ENCODE assay signal across 3 cellular contexts in the genomic region with DNA sequence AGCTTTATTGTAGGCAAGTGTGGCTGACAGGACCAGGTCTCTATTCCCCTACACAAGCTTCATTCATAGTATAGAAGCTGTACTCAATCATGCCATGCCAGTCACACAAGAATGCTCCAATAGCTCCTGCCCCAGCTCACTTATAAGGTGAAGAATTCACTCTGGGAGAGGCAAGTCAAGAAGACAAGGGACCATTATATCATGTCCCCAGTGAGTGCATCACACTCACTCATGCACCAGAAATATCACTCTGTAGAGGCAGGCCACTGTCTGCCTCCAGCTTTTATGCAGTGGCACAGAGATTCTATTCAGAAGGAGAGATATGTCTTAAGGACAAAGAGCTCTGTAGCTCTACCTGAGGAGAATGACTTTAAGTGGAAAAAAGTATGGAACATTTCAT.
TF ChIP-seq lines count a peak whose summit lies in the region.

No MANE protein-coding gene starts in this region.

TF ChIP-seq in A549, 52 proteins besides CTCF, POLR2A, EP300 and RAD21:
- TF ChIP-seq HES2 (IDR thresholded peaks at IDR 0.05): no peak
- no peak for TF ChIP-seq ZSCAN20 (CRISPR knock-in tag; IDR thresholded peaks at IDR 0.05)
- no peak for TF ChIP-seq HOXB13 (CRISPR knock-in tag; IDR thresholded peaks at IDR 0.05; ENCODE audit: low read depth)
- no peak for TF ChIP-seq JUNB (IDR thresholded peaks at IDR 0.05)

TF ChIP-seq in IMR-90, 13 proteins besides CTCF, POLR2A, EP300 and RAD21:
- TF ChIP-seq SMC3 (IDR thresholded peaks at IDR 0.05; ENCODE audit: low read depth, low read length) (no peak), BHLHE40 (IDR thresholded peaks at IDR 0.05; ENCODE audit: low read depth, low read length) (no peak), CHD1 (IDR thresholded peaks at IDR 0.05; ENCODE audit: low read depth, low read length) (no peak), RCOR1 (IDR thresholded peaks at IDR 0.05; ENCODE audit: insufficient replicate concordance, low read length) (no peak), NFE2L2 (IDR thresholded peaks at IDR 0.05; ENCODE audit: low read depth, low read length) (no peak), RFX5 (IDR thresholded peaks at IDR 0.05; ENCODE audit: low read depth, low read length) (no peak), MAZ (IDR thresholded peaks at IDR 0.05; ENCODE audit: borderline replicate concordance, low read depth, low read length) (no peak), CEBPB (IDR thresholded peaks at IDR 0.05; ENCODE audit: low read depth, low read length) (no peak), MAFK (IDR thresholded peaks at IDR 0.05; ENCODE audit: low read depth, low read length) (no peak), MXI1 (IDR thresholded peaks at IDR 0.05; ENCODE audit: borderline replicate concordance, low read depth, low read length) (no peak)
- TF ChIP-seq, protein P1, sequence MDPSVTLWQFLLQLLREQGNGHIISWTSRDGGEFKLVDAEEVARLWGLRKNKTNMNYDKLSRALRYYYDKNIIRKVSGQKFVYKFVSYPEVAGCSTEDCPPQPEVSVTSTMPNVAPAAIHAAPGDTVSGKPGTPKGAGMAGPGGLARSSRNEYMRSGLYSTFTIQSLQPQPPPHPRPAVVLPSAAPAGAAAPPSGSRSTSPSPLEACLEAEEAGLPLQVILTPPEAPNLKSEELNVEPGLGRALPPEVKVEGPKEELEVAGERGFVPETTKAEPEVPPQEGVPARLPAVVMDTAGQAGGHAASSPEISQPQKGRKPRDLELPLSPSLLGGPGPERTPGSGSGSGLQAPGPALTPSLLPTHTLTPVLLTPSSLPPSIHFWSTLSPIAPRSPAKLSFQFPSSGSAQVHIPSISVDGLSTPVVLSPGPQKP (IDR thresholded peaks at IDR 0.05; ENCODE audit: borderline replicate concordance, low read depth, low read length): no peak
- TF ChIP-seq, protein P2, sequence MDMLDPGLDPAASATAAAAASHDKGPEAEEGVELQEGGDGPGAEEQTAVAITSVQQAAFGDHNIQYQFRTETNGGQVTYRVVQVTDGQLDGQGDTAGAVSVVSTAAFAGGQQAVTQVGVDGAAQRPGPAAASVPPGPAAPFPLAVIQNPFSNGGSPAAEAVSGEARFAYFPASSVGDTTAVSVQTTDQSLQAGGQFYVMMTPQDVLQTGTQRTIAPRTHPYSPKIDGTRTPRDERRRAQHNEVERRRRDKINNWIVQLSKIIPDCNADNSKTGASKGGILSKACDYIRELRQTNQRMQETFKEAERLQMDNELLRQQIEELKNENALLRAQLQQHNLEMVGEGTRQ (IDR thresholded peaks at IDR 0.05; ENCODE audit: low read depth, low read length): no peak

TF ChIP-seq in H1, 55 proteins besides CTCF, POLR2A, EP300 and RAD21:
- TF ChIP-seq, protein P3, sequence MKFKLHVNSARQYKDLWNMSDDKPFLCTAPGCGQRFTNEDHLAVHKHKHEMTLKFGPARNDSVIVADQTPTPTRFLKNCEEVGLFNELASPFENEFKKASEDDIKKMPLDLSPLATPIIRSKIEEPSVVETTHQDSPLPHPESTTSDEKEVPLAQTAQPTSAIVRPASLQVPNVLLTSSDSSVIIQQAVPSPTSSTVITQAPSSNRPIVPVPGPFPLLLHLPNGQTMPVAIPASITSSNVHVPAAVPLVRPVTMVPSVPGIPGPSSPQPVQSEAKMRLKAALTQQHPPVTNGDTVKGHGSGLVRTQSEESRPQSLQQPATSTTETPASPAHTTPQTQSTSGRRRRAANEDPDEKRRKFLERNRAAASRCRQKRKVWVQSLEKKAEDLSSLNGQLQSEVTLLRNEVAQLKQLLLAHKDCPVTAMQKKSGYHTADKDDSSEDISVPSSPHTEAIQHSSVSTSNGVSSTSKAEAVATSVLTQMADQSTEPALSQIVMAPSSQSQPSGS (IDR thresholded peaks at IDR 0.05; ENCODE audit: low read length): no peak
- TF ChIP-seq CHD1 (IDR thresholded peaks at IDR 0.05; ENCODE audit: low read depth, low read length) (no peak), RFX5 (IDR thresholded peaks at IDR 0.05; ENCODE audit: borderline replicate concordance, low read depth, low read length) (no peak), SP1 (IDR thresholded peaks at IDR 0.05; ENCODE audit: low read depth, low read length) (no peak), SUZ12 (IDR thresholded peaks at IDR 0.05; ENCODE audit: low read length) (no peak), KDM5A (IDR thresholded peaks at IDR 0.05; ENCODE audit: low read length) (no peak), BRCA1 (IDR thresholded peaks at IDR 0.05; ENCODE audit: low read depth, low read length) (no peak), HDAC6 (IDR thresholded peaks at IDR 0.05; ENCODE audit: low read depth, low read length) (no peak), ZNF274 (IDR thresholded peaks at IDR 0.05; ENCODE audit: borderline replicate concordance, extremely low read depth, low read length) (no peak), TBP (IDR thresholded peaks at IDR 0.05; ENCODE audit: low read depth, low read length) (no peak), TCF12 (IDR thresholded peaks at IDR 0.05; ENCODE audit: low read depth, low read length) (no peak), TAF1 (IDR thresholded peaks at IDR 0.05; ENCODE audit: low read depth, low read length) (no peak), BCL11A (IDR thresholded peaks at IDR 0.05; ENCODE audit: low read depth in 2 of 2, low read length in 2 of 2) (no peak), CREB1 (IDR thresholded peaks at IDR 0.05) (no peak)
